8 cellular contexts compared by ENCODE assay signal in the genomic region with DNA sequence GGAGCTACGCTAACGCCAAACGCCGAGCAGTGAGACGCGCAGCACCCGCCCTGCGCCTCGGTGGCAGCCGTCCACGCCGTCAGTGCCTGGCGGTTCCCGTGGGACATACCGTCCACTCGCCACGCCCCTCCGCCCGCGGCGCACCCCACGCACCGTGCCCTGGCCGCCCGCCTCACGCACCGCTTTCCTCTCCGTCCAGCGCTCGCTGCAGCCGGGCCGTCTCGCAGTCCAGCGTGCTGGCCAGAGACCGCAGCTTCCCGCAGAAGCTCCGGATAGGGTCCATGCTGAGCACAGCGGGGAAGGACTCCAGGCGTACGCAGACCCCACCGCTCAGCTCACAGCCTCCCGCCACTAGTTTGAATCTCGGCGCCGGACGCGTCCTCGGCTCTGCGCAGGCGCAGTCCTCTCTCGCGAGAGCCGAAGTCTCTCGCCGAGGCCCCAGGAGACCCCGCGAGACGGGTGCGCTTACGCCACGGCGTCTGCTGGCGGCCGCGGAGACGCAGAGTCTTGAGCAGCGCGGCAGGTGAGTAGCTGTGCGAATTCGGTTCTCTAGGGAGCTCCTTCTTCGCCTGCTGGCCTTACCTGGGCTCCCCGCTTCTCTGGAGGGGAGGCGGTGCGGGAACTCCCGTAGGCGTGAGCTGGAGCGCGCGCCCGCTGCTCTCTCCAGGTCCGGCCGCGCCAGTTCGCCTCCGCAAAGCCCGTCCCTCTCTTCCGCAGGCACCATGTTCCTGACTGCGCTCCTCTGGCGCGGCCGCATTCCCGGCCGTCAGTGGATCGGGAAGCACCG. TPM values are rescaled to one million over a fixed set of nuclear protein-coding genes. Genes with fewer than 3 reads are reported as not detected.
A peak's percentile ranks its signal among the peaks of the same experiment; 100 is the strongest.
DNase-seq lines count a peak whose midpoint lies in the region; ATAC-seq lines count a peak whose summit lies in the region.

Gene MRPL57, plus strand, starts transcription at position 464 of the 787 bp plus-strand sequence. Its CDS starts 259 bp downstream, at position 723.
Gene SKA3, minus strand, starts transcription at position 358 of the 787 bp plus-strand sequence. Its CDS starts 75 bp downstream, at position 283.

- peak within 1 kb of the TSS; percentile 66 for H2BK5ac ChIP-seq in mesenchymal stem cell (ENCODE audit: low read depth, low read length, poor library complexity, severe bottlenecking)

- H2BK120ac ChIP-seq in mesenchymal stem cell (ENCODE audit: low read depth, low read length) = peak within 1 kb of the TSS; percentile 98

- H3K79me1 ChIP-seq in mesenchymal stem cell (replicated peaks; ENCODE audit: low read length, poor library complexity, severe bottlenecking) = peaks cover 11% of the 10 kb centered on the region

- no peaks in the 10 kb centered on the region for H3K9me3 Mint-ChIP-seq in effector memory CD8-positive, alpha-beta T cell

- WGBS in mesenchymal stem cell = 4% methylated on average over 94 of the region's 95 CpGs

- peak within 1 kb of the TSS; percentile 24 for H2AK5ac ChIP-seq in mesenchymal stem cell (ENCODE audit: low read length, severe bottlenecking)

- peak; percentile 93 for DNase-seq in COLO829 (ENCODE audit: low spot score)
- DNase-seq in HS-5 (ENCODE audit: low read depth) = peak; percentile 37
- peak; percentile 91 for DNase-seq in NK-92 treated with Interleukin-12 subunit alpha and Interleukin-12 subunit beta, amount 100 ng/mL, for 24 hours (lab: John Stamatoyannopoulos, UW)
- peak; percentile 89 for DNase-seq in activated CD8-positive, alpha-beta memory T cell treated with anti-CD3 and anti-CD28 coated beads for 4 hours (ENCODE audit: low read depth in 2 of 2)
- DNase-seq in effector memory CD8-positive, alpha-beta T cell = peak; percentile 93 to 95 (median 94)
- DNase-seq in mesenchymal stem cell = peak; percentile 95
- DNase-seq in stimulated activated CD8-positive, alpha-beta memory T cell treated with anti-CD3 and anti-CD28 coated beads, Interleukin-12 subunit alpha, Interleukin-12 subunit beta, amount 100 ng/mL, for 4 hours (ENCODE audit: low read depth) = peak; percentile 91

- H3K36me3 Mint-ChIP-seq in effector memory CD8-positive, alpha-beta T cell (ENCODE audit: insufficient read depth) = peaks cover 29% of the 10 kb centered on the region

- ATAC-seq in GM19468 (IDR thresholded peaks at IDR 0.05; ENCODE audit: extremely low read depth, unreplicated experiment) = peak; percentile 86
- ATAC-seq in effector memory CD8-positive, alpha-beta T cell (replicated peaks) = peak; percentile 95

- H3K18ac ChIP-seq in mesenchymal stem cell (ENCODE audit: low read depth in 1 of 2, low read length in 2 of 2) = peak within 1 kb of the TSS; percentile 94 to 98

- peak within 1 kb of the TSS; percentile 95 for H4K8ac ChIP-seq in mesenchymal stem cell (ENCODE audit: low read length)

- peak within 1 kb of the TSS; percentile 88 to 100 for H3K4me3 ChIP-seq in mesenchymal stem cell (ENCODE audit: insufficient read depth in 1 of 2, low read depth in 1 of 2, low read length in 2 of 2)

- H3K4me3 Mint-ChIP-seq in effector memory CD8-positive, alpha-beta T cell = peak within 1 kb of the TSS; percentile 98 to 100

- H3K4me1 ChIP-seq in mesenchymal stem cell (ENCODE audit: control insufficient read depth, insufficient read depth, low read depth, low read length) = peaks cover 11% of the 10 kb centered on the region

- H4K91ac ChIP-seq in mesenchymal stem cell (ENCODE audit: low read length) = peak within 1 kb of the TSS; percentile 93

- H2BK15ac ChIP-seq in mesenchymal stem cell (ENCODE audit: low read depth, poor library complexity, severe bottlenecking) = peak within 1 kb of the TSS; percentile 96

- peak within 1 kb of the TSS; percentile 90 to 91 for H3K23ac ChIP-seq in mesenchymal stem cell (ENCODE audit: low read length in 2 of 2)

- no peaks in the 10 kb centered on the region for H3K9me3 ChIP-seq in mesenchymal stem cell (ENCODE audit: control insufficient read depth, low read length)

- H3K27me3 Mint-ChIP-seq in effector memory CD8-positive, alpha-beta T cell = no peaks in the 10 kb centered on the region

- H3K4me1 Mint-ChIP-seq in effector memory CD8-positive, alpha-beta T cell (ENCODE audit: low read depth in 2 of 2) = peaks cover 15 to 16% of the 10 kb centered on the region in 2 donors

- peak within 1 kb of the TSS; percentile 97 for H3K27ac ChIP-seq in mesenchymal stem cell (ENCODE audit: low read length, poor library complexity, severe bottlenecking)

- H2BK12ac ChIP-seq in mesenchymal stem cell (ENCODE audit: low read length in 2 of 2) = peak within 1 kb of the TSS in 1 of 2 experiments; percentile 34

- peak within 1 kb of the TSS; percentile 100 for H2AFZ ChIP-seq in mesenchymal stem cell (ENCODE audit: low read depth, low read length)

- no peaks in the 10 kb centered on the region for H3K27me3 ChIP-seq in mesenchymal stem cell (ENCODE audit: control insufficient read depth in 1 of 2, insufficient read depth in 1 of 2, low read length in 2 of 2)

- peak within 1 kb of the TSS; percentile 92 for H3K9ac ChIP-seq in mesenchymal stem cell (ENCODE audit: low read length)

- H3K36me3 ChIP-seq in mesenchymal stem cell (ENCODE audit: control insufficient read depth in 1 of 2, insufficient read depth in 2 of 2, low read depth in 1 of 2, low read length in 2 of 2) = peaks cover 0 to 6% of the 10 kb centered on the region in 2 experiments

- peak within 1 kb of the TSS; percentile 80 to 89 for H3K14ac ChIP-seq in mesenchymal stem cell (ENCODE audit: low read length in 2 of 2)

- peak within 1 kb of the TSS; percentile 98 for H3K4ac ChIP-seq in mesenchymal stem cell (ENCODE audit: low read depth in 1 of 2, low read length in 2 of 2)

- H3K4me2 ChIP-seq in mesenchymal stem cell (ENCODE audit: low read length, poor library complexity, severe bottlenecking) = peak within 1 kb of the TSS; percentile 94

- H3K27ac Mint-ChIP-seq in effector memory CD8-positive, alpha-beta T cell = peak within 1 kb of the TSS; percentile 95 to 96

RNA-seq across cellular contexts. Expression of gene MRPL57, which starts in this region (rescaled TPM):
- polyA plus RNA-seq in mesenchymal stem cell (2013, experiment 1 of 2) = 18.5 TPM
- polyA plus RNA-seq in mesenchymal stem cell (2013, experiment 2 of 2) = 18.9 TPM

RNA-seq across cellular contexts. Expression of gene SKA3, which starts in this region (rescaled TPM):
- polyA plus RNA-seq in mesenchymal stem cell (2013, experiment 1 of 2) = 3.2 TPM
- polyA plus RNA-seq in mesenchymal stem cell (2013, experiment 2 of 2) = 3.4 TPM

Comparison
In these comparisons a context has a peak if more than half of its experiments do, and no peak if none do; other contexts are left out.
1. Peak in every context shown above with its lines: DNase-seq, ATAC-seq, H3K4me3 ChIP-seq and H3K27ac ChIP-seq.
2. DNase-seq: peak in every context shown above with its lines; median percentile 95 in mesenchymal stem cell; 94 in effector memory CD8-positive, alpha-beta T cell; 93 in COLO829; 91 in NK-92 treated with Interleukin-12 subunit alpha and Interleukin-12 subunit beta, amount 100 ng/mL, for 24 hours; 91 in stimulated activated CD8-positive, alpha-beta memory T cell treated with anti-CD3 and anti-CD28 coated beads, Interleukin-12 subunit alpha, Interleukin-12 subunit beta, amount 100 ng/mL, for 4 hours; 89 in activated CD8-positive, alpha-beta memory T cell treated with anti-CD3 and anti-CD28 coated beads for 4 hours; 37 in HS-5.